36 cellular contexts compared by ENCODE assay signal in the genomic region with DNA sequence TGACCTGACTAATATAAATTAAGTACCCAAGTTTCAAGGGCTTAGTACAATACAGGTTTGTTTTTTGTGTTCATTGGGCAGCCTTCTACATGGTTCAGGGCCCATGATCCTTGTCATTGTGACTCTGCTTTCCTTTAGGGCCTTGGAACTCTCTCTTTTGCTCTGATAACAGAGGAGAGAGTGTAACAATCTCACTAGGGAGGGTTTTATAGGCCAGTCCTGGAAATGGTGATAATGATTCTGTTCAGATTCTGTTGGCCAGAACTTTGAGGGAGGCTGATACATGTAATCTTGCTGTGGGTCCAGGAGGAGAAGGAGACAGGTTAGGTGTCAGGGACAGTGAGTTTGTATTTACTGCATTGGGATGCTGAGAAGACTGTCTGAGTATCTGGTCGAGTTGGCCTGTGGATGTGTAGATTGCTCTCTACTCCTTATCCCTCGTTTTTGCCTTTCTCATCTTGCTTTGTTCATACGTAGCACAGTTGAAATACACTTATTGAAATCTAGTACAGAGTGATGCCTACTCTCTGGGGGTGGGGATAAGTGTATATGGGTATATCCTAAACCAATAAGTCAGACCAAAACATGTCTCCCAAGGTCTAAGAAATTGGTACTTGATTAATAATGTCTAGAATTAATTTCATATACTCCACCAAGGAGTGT. TPM values are rescaled to one million over a fixed set of nuclear protein-coding genes. Genes with fewer than 3 reads are reported as not detected.
"Had no signal": no experiment of that assay in that cellular context is flagged by ENCODE, and none has a peak within 500 bp of the region (broad histone marks: within the 10 kb centered on the region; RNA-seq: fewer than 3 reads in every experiment).

No MANE protein-coding gene starts in this region.

- H3K27me3 Mint-ChIP-seq: activated naive CD8-positive, alpha-beta T cell treated with anti-CD3 and anti-CD28 coated beads for 36 hours had no signal

- H3K9me3 Mint-ChIP-seq: activated CD4-positive, alpha-beta memory T cell treated with anti-CD3 and anti-CD28 coated beads for 36 hours; activated CD4-positive, alpha-beta T cell treated with anti-CD3 and anti-CD28 coated beads, Interleukin-2, amount 10 ng/mL, durations not matched to agents 24 days and 14 days; activated naive CD4-positive, alpha-beta T cell treated with anti-CD3 and anti-CD28 coated beads for 36 hours; activated naive CD8-positive, alpha-beta T cell treated with anti-CD3 and anti-CD28 coated beads for 36 hours; activated T-helper 1 cell treated with anti-CD3 and anti-CD28 coated beads, Interleukin-12 subunit alpha, Interleukin-12 subunit beta, Interleukin-2, Interleukin-4 antibody, amounts not matched to agents 30 ng/mL and 10 ng/mL and 1 ng/mL, durations not matched to agents 14 hours and 24 hours and 36 hours; activated T-helper 2 cell treated with anti-CD3 and anti-CD28 coated beads, Interferon-gamma antibody, Interleukin-2, Interleukin-4, amounts not matched to agents 10 μg/mL and 5 μg/mL and 100 μg/mL, durations not matched to agents 14 hours and 24 hours and 36 hours; T-helper 2 cell treated with Interferon-gamma antibody and Interleukin-4, amounts not matched to agents 5 μg/mL and 100 μg/mL, for 36 hours had no signal

- H3K4me3 Mint-ChIP-seq: activated CD4-positive, alpha-beta memory T cell treated with anti-CD3 and anti-CD28 coated beads for 36 hours; activated CD4-positive, alpha-beta T cell treated with anti-CD3 and anti-CD28 coated beads for 36 hours; activated CD4-positive, alpha-beta T cell treated with anti-CD3 and anti-CD28 coated beads, Interleukin-2, amount 10 ng/mL, durations not matched to agents 24 days and 14 days; activated CD8-positive, alpha-beta memory T cell treated with anti-CD3 and anti-CD28 coated beads, Interleukin-2, amount 10 ng/mL, durations not matched to agents 7 days and 5 days; activated CD8-positive, alpha-beta T cell treated with anti-CD3 and anti-CD28 coated beads, Interleukin-2, amount 10 ng/mL, durations not matched to agents 7 days and 5 days; activated naive CD4-positive, alpha-beta T cell treated with anti-CD3 and anti-CD28 coated beads for 36 hours; activated naive CD4-positive, alpha-beta T cell treated with anti-CD3 and anti-CD28 coated beads, Interleukin-2, amount 50 U/mL, for 24 hours; activated naive CD8-positive, alpha-beta T cell treated with anti-CD3 and anti-CD28 coated beads for 36 hours; activated naive CD8-positive, alpha-beta T cell treated with anti-CD3 and anti-CD28 coated beads, Interleukin-2, amount 50 U/mL, for 24 hours; activated T-helper 1 cell treated with anti-CD3 and anti-CD28 coated beads, Interleukin-12 subunit alpha, Interleukin-12 subunit beta, Interleukin-2, Interleukin-4 antibody, amounts not matched to agents 30 ng/mL and 10 ng/mL and 1 ng/mL, durations not matched to agents 14 hours and 24 hours and 36 hours; T-helper 17 cell; T-helper 2 cell treated with Interferon-gamma antibody and Interleukin-4, amounts not matched to agents 5 μg/mL and 100 μg/mL, for 36 hours had no signal

- H3K27ac Mint-ChIP-seq: activated CD4-positive, alpha-beta memory T cell treated with anti-CD3 and anti-CD28 coated beads for 36 hours; activated CD4-positive, alpha-beta T cell treated with anti-CD3 and anti-CD28 coated beads for 36 hours; activated CD4-positive, alpha-beta T cell treated with anti-CD3 and anti-CD28 coated beads, Interleukin-2, amount 10 ng/mL, durations not matched to agents 24 days and 14 days; activated CD8-positive, alpha-beta memory T cell treated with anti-CD3 and anti-CD28 coated beads, Interleukin-2, amount 10 ng/mL, durations not matched to agents 7 days and 5 days; activated CD8-positive, alpha-beta T cell treated with anti-CD3 and anti-CD28 coated beads, Interleukin-2, amount 10 ng/mL, durations not matched to agents 7 days and 5 days; activated naive CD4-positive, alpha-beta T cell treated with anti-CD3 and anti-CD28 coated beads for 36 hours; activated naive CD4-positive, alpha-beta T cell treated with anti-CD3 and anti-CD28 coated beads, Interleukin-2, amount 50 U/mL, for 24 hours; activated naive CD8-positive, alpha-beta T cell treated with anti-CD3 and anti-CD28 coated beads for 36 hours; activated naive CD8-positive, alpha-beta T cell treated with anti-CD3 and anti-CD28 coated beads, Interleukin-2, amount 50 U/mL, for 24 hours; activated T-helper 1 cell treated with anti-CD3 and anti-CD28 coated beads, Interleukin-12 subunit alpha, Interleukin-12 subunit beta, Interleukin-2, Interleukin-4 antibody, amounts not matched to agents 30 ng/mL and 10 ng/mL and 1 ng/mL, durations not matched to agents 14 hours and 24 hours and 36 hours; activated T-helper 2 cell treated with anti-CD3 and anti-CD28 coated beads, Interferon-gamma antibody, Interleukin-2, Interleukin-4, amounts not matched to agents 10 μg/mL and 5 μg/mL and 100 μg/mL, durations not matched to agents 14 hours and 24 hours and 36 hours; T-helper 17 cell; T-helper 2 cell treated with Interferon-gamma antibody and Interleukin-4, amounts not matched to agents 5 μg/mL and 100 μg/mL, for 36 hours had no signal

- DNase-seq: activated CD4-positive, alpha-beta memory T cell treated with anti-CD3 and anti-CD28 coated beads for 36 hours; activated CD4-positive, alpha-beta T cell treated with anti-CD3 and anti-CD28 coated beads for 36 hours; activated CD4-positive, alpha-beta T cell treated with anti-CD3 and anti-CD28 coated beads, Interleukin-2, amount 10 ng/mL, durations not matched to agents 24 days and 14 days; activated CD4-positive, CD25-positive, alpha-beta regulatory T cell; activated CD4-positive, CD25-positive, alpha-beta regulatory T cell treated with anti-CD3 and anti-CD28 coated beads, Interleukin-2, amount 50 U/mL, for 72 hours; activated CD8-positive, alpha-beta memory T cell treated with anti-CD3 and anti-CD28 coated beads, Interleukin-2, amount 10 ng/mL, durations not matched to agents 7 days and 5 days; activated CD8-positive, alpha-beta memory T cell treated with anti-CD3 and anti-CD28 coated beads, Interleukin-2, amount 50 U/mL, for 4 hours; activated CD8-positive, alpha-beta T cell treated with anti-CD3 and anti-CD28 coated beads, Interleukin-2, amount 10 ng/mL, durations not matched to agents 7 days and 5 days; activated effector memory CD4-positive, alpha-beta T cell treated with anti-CD3 and anti-CD28 coated beads, Interleukin-2, amount 50 U/mL, for 16 hours; activated naive CD4-positive, alpha-beta T cell treated with anti-CD3 and anti-CD28 coated beads for 36 hours; activated naive CD8-positive, alpha-beta T cell treated with anti-CD3 and anti-CD28 coated beads for 36 hours; activated naive CD8-positive, alpha-beta T cell treated with anti-CD3 and anti-CD28 coated beads, Interleukin-2, amount 50 U/mL, for 24 hours; activated T-cell treated with anti-CD3 and anti-CD28 coated beads, Interleukin-2, amount 50 U/mL, for 1 hour; activated T-cell treated with anti-CD3 and anti-CD28 coated beads, Interleukin-2, amount 50 U/mL, for 48 hours; adrenal gland; amygdala; aorta; body of pancreas; central memory CD4-positive, alpha-beta T cell; cerebellar nuclear complex; colonic mucosa; effector CD8-positive, alpha-beta T cell; gastrocnemius medialis; heart right ventricle; T-helper 1 cell; T-helper 17 cell; T1000 had no signal

- H3K36me3 Mint-ChIP-seq: activated CD4-positive, alpha-beta memory T cell treated with anti-CD3 and anti-CD28 coated beads for 36 hours; activated CD8-positive, alpha-beta memory T cell treated with anti-CD3 and anti-CD28 coated beads, Interleukin-2, amount 10 ng/mL, durations not matched to agents 7 days and 5 days; activated naive CD4-positive, alpha-beta T cell treated with anti-CD3 and anti-CD28 coated beads, Interleukin-2, amount 50 U/mL, for 24 hours; activated naive CD8-positive, alpha-beta T cell treated with anti-CD3 and anti-CD28 coated beads for 36 hours had no signal

- H3K4me1 Mint-ChIP-seq: activated CD4-positive, alpha-beta T cell treated with anti-CD3 and anti-CD28 coated beads for 36 hours; activated CD4-positive, alpha-beta T cell treated with anti-CD3 and anti-CD28 coated beads, Interleukin-2, amount 10 ng/mL, durations not matched to agents 24 days and 14 days; activated CD8-positive, alpha-beta memory T cell treated with anti-CD3 and anti-CD28 coated beads, Interleukin-2, amount 10 ng/mL, durations not matched to agents 7 days and 5 days; activated naive CD4-positive, alpha-beta T cell treated with anti-CD3 and anti-CD28 coated beads, Interleukin-2, amount 50 U/mL, for 24 hours; activated naive CD8-positive, alpha-beta T cell treated with anti-CD3 and anti-CD28 coated beads for 36 hours; activated naive CD8-positive, alpha-beta T cell treated with anti-CD3 and anti-CD28 coated beads, Interleukin-2, amount 50 U/mL, for 24 hours; T-helper 17 cell had no signal

- ATAC-seq: activated CD4-positive, alpha-beta T cell treated with anti-CD3 and anti-CD28 coated beads for 36 hours; activated CD8-positive, alpha-beta memory T cell treated with anti-CD3 and anti-CD28 coated beads, Interleukin-2, amount 10 ng/mL, durations not matched to agents 7 days and 5 days; activated CD8-positive, alpha-beta T cell treated with anti-CD3 and anti-CD28 coated beads, Interleukin-2, amount 10 ng/mL, durations not matched to agents 7 days and 5 days; activated naive CD8-positive, alpha-beta T cell treated with anti-CD3 and anti-CD28 coated beads, Interleukin-2, amount 50 U/mL, for 24 hours; body of pancreas; gastrocnemius medialis; heart right ventricle; T-helper 17 cell had no signal

RNA-seq across cellular contexts. Expression of a gene that starts 37.5 kb away (rescaled TPM):
- total RNA-seq: activated CD4-positive, alpha-beta memory T cell treated with anti-CD3 and anti-CD28 coated beads for 36 hours; activated CD4-positive, alpha-beta T cell treated with anti-CD3 and anti-CD28 coated beads for 36 hours; activated CD4-positive, alpha-beta T cell treated with anti-CD3 and anti-CD28 coated beads, Interleukin-2, amount 10 ng/mL, durations not matched to agents 24 days and 14 days; activated CD8-positive, alpha-beta memory T cell treated with anti-CD3 and anti-CD28 coated beads for 36 hours; activated CD8-positive, alpha-beta memory T cell treated with anti-CD3 and anti-CD28 coated beads, Interleukin-2, amount 10 ng/mL, durations not matched to agents 7 days and 5 days; activated CD8-positive, alpha-beta T cell treated with anti-CD3 and anti-CD28 coated beads, Interleukin-2, amount 10 ng/mL, durations not matched to agents 7 days and 5 days; activated naive CD4-positive, alpha-beta T cell treated with anti-CD3 and anti-CD28 coated beads for 36 hours; activated naive CD8-positive, alpha-beta T cell treated with anti-CD3 and anti-CD28 coated beads for 36 hours; activated T-helper 1 cell treated with anti-CD3 and anti-CD28 coated beads, Interleukin-12 subunit alpha, Interleukin-12 subunit beta, Interleukin-2, Interleukin-4 antibody, amounts not matched to agents 30 ng/mL and 10 ng/mL and 1 ng/mL, durations not matched to agents 14 hours and 24 hours and 36 hours; activated T-helper 2 cell treated with anti-CD3 and anti-CD28 coated beads, Interferon-gamma antibody, Interleukin-2, Interleukin-4, amounts not matched to agents 10 μg/mL and 5 μg/mL and 100 μg/mL, durations not matched to agents 14 hours and 24 hours and 36 hours; adrenal gland; body of pancreas; cardiac muscle cell; colonic mucosa; dermis microvascular lymphatic vessel endothelial cell; endothelial cell of umbilical vein; gastrocnemius medialis; glomerular endothelial cell; heart right ventricle; T-helper 17 cell had no signal
